Comparison of ENCODE assay signal across 8 cellular contexts in genomic region chr17:67717192-67717623, GRCh38. TPM values are rescaled to one million over a fixed set of nuclear protein-coding genes. Genes with fewer than 3 reads are reported as not detected.
DNase-seq lines count a peak whose midpoint lies in the region; ATAC-seq, FAIRE-seq and TF ChIP-seq lines count a peak whose summit lies in the region.

No MANE protein-coding gene starts in this region.

- H3K9me2 ChIP-seq in OCI-LY1 (ENCODE audit: low read depth, low read length) = no peaks in the 10 kb centered on the region

- no peaks in the 10 kb centered on the region for H3F3A ChIP-seq in OCI-LY1 (ENCODE audit: insufficient read depth, low read length)

- peaks cover 26% of the 10 kb centered on the region for H3K4me1 ChIP-seq in OCI-LY1 (ENCODE audit: insufficient read depth, low read length, severe bottlenecking)

- peaks cover 5% of the 10 kb centered on the region for H3K27me3 Mint-ChIP-seq in endothelial cell (ENCODE audit: unreplicated experiment)
- no peaks in the 10 kb centered on the region for H3K27me3 Mint-ChIP-seq in osteocyte (ENCODE audit: unreplicated experiment)

- H3K4me3 ChIP-seq in GM12864 (ENCODE audit: low read depth, low read length) = peak overlapping the region; percentile 63
- H3K4me3 ChIP-seq in OCI-LY1 (ENCODE audit: low read depth, low read length, poor library complexity, severe bottlenecking) = peak overlapping the region; percentile 91

- FAIRE-seq in D721Med (lab: Jason Lieb, UNC) = no peak

- 0 out of 2 replicates have a peak, but pooled peaks cover 2% of the 10 kb centered on the region for H3K9me3 ChIP-seq in OCI-LY1 (ENCODE audit: low read length)

- H3K4me2 ChIP-seq in OCI-LY1 (ENCODE audit: low read length) = peak overlapping the region; percentile 87

- H3K27ac ChIP-seq in OCI-LY1 (ENCODE audit: low read depth, low read length, poor library complexity, severe bottlenecking) = peak overlapping the region; percentile 39

- ATAC-seq in HG03175 (IDR thresholded peaks at IDR 0.05; ENCODE audit: unreplicated experiment) = no peak
- no peak for ATAC-seq in HG03139 (IDR thresholded peaks at IDR 0.05; ENCODE audit: unreplicated experiment)

- H3K9me3 Mint-ChIP-seq in endothelial cell (ENCODE audit: unreplicated experiment) (no peaks in the 10 kb centered on the region), osteocyte (ENCODE audit: unreplicated experiment) (no peaks in the 10 kb centered on the region)

- H3K4me1 Mint-ChIP-seq in endothelial cell (ENCODE audit: unreplicated experiment) (peaks cover 9% of the 10 kb centered on the region), osteocyte (ENCODE audit: unreplicated experiment) (peaks cover 21% of the 10 kb centered on the region)

- TF ChIP-seq CTCF in GM12864 (IDR thresholded peaks at IDR 0.05; ENCODE audit: low read depth, low read length, missing control alignments) (no peak), OCI-LY1 (IDR thresholded peaks at IDR 0.05; ENCODE audit: low read length) (no peak), endothelial cell (IDR thresholded peaks at IDR 0.05; ENCODE audit: unreplicated experiment) (no peak), osteocyte (IDR thresholded peaks at IDR 0.05) (no peak), D721Med (IDR thresholded peaks at IDR 0.05; ENCODE audit: insufficient read depth, missing control alignments) (no peak)

- DNase-seq in GM12864 (ENCODE audit: low read depth) = no peak
- no peak for DNase-seq in endothelial cell (ENCODE audit: low spot score)
- DNase-seq in osteocyte (ENCODE audit: extremely low spot score, unreplicated experiment) = no peak
- DNase-seq in D721Med (ENCODE audit: insufficient read length, low spot score) = no peak
- DNase-seq in amniotic stem cell (lab: John Stamatoyannopoulos, UW) = no peak

- H3K27me3 ChIP-seq in OCI-LY1 (ENCODE audit: insufficient read depth, low read length) = no peaks in the 10 kb centered on the region

- peak overlapping the region; percentile 80; the same call in 1 of the 2 replicates for H2AFZ ChIP-seq in OCI-LY1 (ENCODE audit: low read length)

- peak overlapping the region; percentile 98 for H3K27ac Mint-ChIP-seq in endothelial cell (ENCODE audit: unreplicated experiment)
- H3K27ac Mint-ChIP-seq in osteocyte (ENCODE audit: unreplicated experiment) = peak overlapping the region; percentile 96

- peaks cover 12% of the 10 kb centered on the region for H3K36me3 Mint-ChIP-seq in endothelial cell (ENCODE audit: low read depth, unreplicated experiment)
- peaks cover 15% of the 10 kb centered on the region for H3K36me3 Mint-ChIP-seq in osteocyte (ENCODE audit: unreplicated experiment)

- H4K20me1 ChIP-seq in OCI-LY1 (ENCODE audit: insufficient read depth, low read length) = no peaks in the 10 kb centered on the region

- H3K4me3 Mint-ChIP-seq in endothelial cell (ENCODE audit: unreplicated experiment) = peak overlapping the region; percentile 99
- H3K4me3 Mint-ChIP-seq in osteocyte (ENCODE audit: unreplicated experiment) = peak overlapping the region; percentile 96

- H3K9ac ChIP-seq in OCI-LY1 (ENCODE audit: low read length) = peak overlapping the region; percentile 94

- peaks cover 24% of the 10 kb centered on the region for H3K36me3 ChIP-seq in OCI-LY1 (ENCODE audit: insufficient read depth, low read length)

- H3K79me2 ChIP-seq in OCI-LY1 (ENCODE audit: insufficient read depth, low read length) = peaks cover 22% of the 10 kb centered on the region

RNA-seq across cellular contexts. Expression of gene NOL11, which starts 0.5 kb away (rescaled TPM):
- total RNA-seq in endothelial cell (ENCODE audit: unreplicated experiment) (40.4 TPM), osteocyte (30.1 and 32.2 TPM in 2 replicates)
